In genomic region chr19:49126575-49126974, GRCh38 we compare ENCODE assay signal across 20 cellular contexts. TPM values are rescaled to one million over a fixed set of nuclear protein-coding genes. Genes with fewer than 3 reads are reported as not detected.
DNase-seq lines count a peak whose midpoint lies in the region; ATAC-seq, FAIRE-seq and TF ChIP-seq lines count a peak whose summit lies in the region.
"Had no signal": no experiment of that assay in that cellular context is flagged by ENCODE, and none has a peak within 500 bp of the region (broad histone marks: within the 10 kb centered on the region; RNA-seq: fewer than 3 reads in every experiment).

No MANE protein-coding gene starts in this region.

- H3K23ac ChIP-seq in neuronal stem cell (ENCODE audit: low read depth, low read length, poor library complexity): no peak overlapping the region

- ATAC-seq in HepG2: no peak
- ATAC-seq in right lobe of liver: no peak
- ATAC-seq in central memory CD8-positive, alpha-beta T cell (replicated peaks; ENCODE audit: extremely low read depth, poor library complexity, severe bottlenecking): no peak
- no peak for ATAC-seq in lower lobe of right lung
- ATAC-seq: CD8-positive, alpha-beta T cell; GM23338 had no signal

- no peak for FAIRE-seq in HepG2 (lab: Jason Lieb, UNC)
- FAIRE-seq: G401.6, GM12891, GM19239, H54 had no signal

- no peaks in the 10 kb centered on the region for H3K27me3 Mint-ChIP-seq in central memory CD8-positive, alpha-beta T cell

- no peaks in the 10 kb centered on the region for H4K20me1 ChIP-seq in HepG2 (ENCODE audit: insufficient read depth, low read length)
- H4K20me1 ChIP-seq: BLaER1 treated with 17β-estradiol and CSF1 and Interleukin-3, amounts not matched to agents 10 nM and 100 nM had no signal

- intact Hi-C loops in HepG2 (cut with micrococcal nuclease; ENCODE audit: unreplicated experiment): loop anchor here (5.0 kb wide), 1 partner anchor 71 kb away; no protein-coding TSS in a partner anchor
- intact Hi-C loops in right lobe of liver (cut with DNase I): no loop called here
- intact Hi-C loops in lower lobe of right lung (cut with DNase I): no loop called here

- no peak overlapping the region for H2BK5ac ChIP-seq in neuronal stem cell (ENCODE audit: low read length)

- H3K14ac ChIP-seq in neuronal stem cell (ENCODE audit: low read length): no peak overlapping the region

- H3K36me3 ChIP-seq in HepG2 (replicated peaks in 1 of 2; ENCODE audit: control insufficient read depth in 1 of 2, insufficient read depth in 2 of 2, low read length in 2 of 2) (no peaks in the 10 kb centered on the region; a peak in 1 of 5 replicates), right lobe of liver (no peaks in the 10 kb centered on the region), neuronal stem cell (replicated peaks in 1 of 2; ENCODE audit: control insufficient read depth in 2 of 2, insufficient read depth in 2 of 2, low read length in 2 of 2) (peaks cover 0 to 3% of the 10 kb centered on the region in 2 donors), lower lobe of right lung (no peaks in the 10 kb centered on the region)

- H3K79me1 ChIP-seq in neuronal stem cell (ENCODE audit: low read depth, low read length): no peaks in the 10 kb centered on the region

- peak overlapping the region; percentile 6 for H3K4me3 Mint-ChIP-seq in central memory CD8-positive, alpha-beta T cell
- H3K4me3 Mint-ChIP-seq: GM23338, HFFc6 had no signal

- no peak for TF ChIP-seq CTCF in HepG2 (CRISPR knock-in tag; IDR thresholded peaks at IDR 0.05)
- TF ChIP-seq CTCF in right lobe of liver (IDR thresholded peaks at IDR 0.05): no peak
- no peak for TF ChIP-seq CTCF in lower lobe of right lung (IDR thresholded peaks at IDR 0.05)

- in situ Hi-C loops in HepG2 (cut with HindIII; ENCODE audit: extremely low pct_ligation_motif_present, low pct_unique_long_range_greater_than_20kb): no loop called here

- CTCF ChIA-PET in HepG2 (lab: Yijun Ruan, JAX; ENCODE audit: low intra/inter-chr PET ratio, low total read pairs): no interaction called here

- H4K91ac ChIP-seq in neuronal stem cell (ENCODE audit: low read depth, low read length, poor library complexity): peak overlapping the region; percentile 38

- no peak overlapping the region for H2BK120ac ChIP-seq in neuronal stem cell (ENCODE audit: low read depth, low read length)

- H3K4ac ChIP-seq in neuronal stem cell (ENCODE audit: low read length): no peak overlapping the region

- no peaks in the 10 kb centered on the region for H3K79me2 ChIP-seq in HepG2 (ENCODE audit: insufficient read depth, low read length)

- H2AFZ ChIP-seq in HepG2 (ENCODE audit: low read length) (no peak overlapping the region), neuronal stem cell (ENCODE audit: low read length) (no peak overlapping the region)
- H2AFZ ChIP-seq: GM23338 had no signal

- TF ChIP-seq EP300 in HepG2 (IDR thresholded peaks at IDR 0.05; ENCODE audit: low read depth in 2 of 2, low read length in 2 of 2): no peak
- no peak for TF ChIP-seq EP300 in HepG2 (CRISPR knock-in tag; IDR thresholded peaks at IDR 0.05; ENCODE audit: borderline replicate concordance)

- H3K4me3 ChIP-seq in HepG2 (replicated peaks in 1 of 3; ENCODE audit: insufficient read depth in 1 of 3, low read depth in 2 of 3, low read length in 3 of 3): no peak overlapping the region
- H3K4me3 ChIP-seq in right lobe of liver: no peak overlapping the region
- H3K4me3 ChIP-seq in neuronal stem cell (ENCODE audit: low read length in 2 of 2): no peak overlapping the region
- no peak overlapping the region for H3K4me3 ChIP-seq in lower lobe of right lung
- H3K4me3 ChIP-seq: BLaER1 treated with 17β-estradiol and CSF1 and Interleukin-3, amounts not matched to agents 10 nM and 100 nM; GM23338 had no signal

- H3K36me3 Mint-ChIP-seq in central memory CD8-positive, alpha-beta T cell (ENCODE audit: insufficient read depth): no peaks in the 10 kb centered on the region
- H3K36me3 Mint-ChIP-seq: CD8-positive, alpha-beta T cell had no signal

- no peak overlapping the region for H3K9ac ChIP-seq in HepG2 (ENCODE audit: insufficient read depth, low read depth, low read length)
- H3K9ac ChIP-seq in neuronal stem cell (ENCODE audit: low read depth, low read length, poor library complexity): no peak overlapping the region
- H3K9ac ChIP-seq: BLaER1 treated with 17β-estradiol and CSF1 and Interleukin-3, amounts not matched to agents 10 nM and 100 nM had no signal

- H3K27ac ChIP-seq in HepG2 (ENCODE audit: extremely low read length, insufficient read depth, low read length) (no peak overlapping the region), right lobe of liver (no peak overlapping the region), neuronal stem cell (replicated peaks; ENCODE audit: low read length) (no peak overlapping the region), substantia nigra (ENCODE audit: low read depth, low read length, poor library complexity, severe bottlenecking) (no peak overlapping the region), lower lobe of right lung (no peak overlapping the region)
- H3K27ac ChIP-seq: BLaER1 treated with 17β-estradiol and CSF1 and Interleukin-3, amounts not matched to agents 10 nM and 100 nM had no signal

- H3K4me2 ChIP-seq in HepG2 (ENCODE audit: low read depth, low read length) (no peak overlapping the region), neuronal stem cell (ENCODE audit: insufficient read depth, low read length, poor library complexity, severe bottlenecking) (no peak overlapping the region)
- H3K4me2 ChIP-seq: GM23338 had no signal

- no peak overlapping the region for H3K27ac Mint-ChIP-seq in central memory CD8-positive, alpha-beta T cell (ENCODE audit: low read depth)
- H3K27ac Mint-ChIP-seq: CD8-positive, alpha-beta T cell; GM23338; HFFc6 had no signal

- H3K9me3 ChIP-seq in HepG2 (ENCODE audit: low read length): no peaks in the 10 kb centered on the region
- no peaks in the 10 kb centered on the region for H3K9me3 ChIP-seq in right lobe of liver
- no peaks in the 10 kb centered on the region for H3K9me3 ChIP-seq in neuronal stem cell (replicated peaks in 1 of 2; ENCODE audit: control insufficient read depth in 2 of 2, insufficient read depth in 1 of 2, low read depth in 1 of 2, low read length in 2 of 2)
- no peaks in the 10 kb centered on the region for H3K9me3 ChIP-seq in lower lobe of right lung

- BruUV-seq in HepG2 (replicated peaks; lab: Mats Ljungman, UMichigan): no TSS peak

- H3K9me3 Mint-ChIP-seq in central memory CD8-positive, alpha-beta T cell: no peaks in the 10 kb centered on the region
- H3K9me3 Mint-ChIP-seq: CD8-positive, alpha-beta T cell; GM23338; HFFc6 had no signal

- H2AK5ac ChIP-seq in neuronal stem cell (ENCODE audit: low read depth, low read length): no peak overlapping the region

- no peak overlapping the region for H4K8ac ChIP-seq in neuronal stem cell (ENCODE audit: low read depth, low read length)

- no peak overlapping the region for H2BK12ac ChIP-seq in neuronal stem cell (ENCODE audit: low read length)

- H2BK15ac ChIP-seq in neuronal stem cell (ENCODE audit: low read length): no peak overlapping the region

- H3K4me1 ChIP-seq in HepG2 (ENCODE audit: insufficient read depth, low read length) (peaks cover 49% of the 10 kb centered on the region), right lobe of liver (peaks cover 0 to 4% (median 0%) of the 10 kb centered on the region in 4 donors), neuronal stem cell (ENCODE audit: control insufficient read depth in 2 of 2, insufficient read depth in 1 of 2, low read depth in 1 of 2, low read length in 2 of 2) (peaks cover 7 to 11% of the 10 kb centered on the region in 2 donors), lower lobe of right lung (peaks cover 14% of the 10 kb centered on the region)

- no peak overlapping the region for H3K18ac ChIP-seq in neuronal stem cell (ENCODE audit: low read length)

- DNase-seq in HepG2 (ENCODE audit: low spot score) (no peak), right lobe of liver (no peak), neuronal stem cell (ENCODE audit: low spot score) (no peak), substantia nigra (lab: John Stamatoyannopoulos, UW) (no peak), lower lobe of right lung (no peak), COLO668 (lab: John Stamatoyannopoulos, UW; ENCODE audit: unreplicated experiment) (no peak)
- no peak for DNase-seq in central memory CD8-positive, alpha-beta T cell (ENCODE audit: low spot score in 2 of 2)
- DNase-seq: 8988T; CD8-positive, alpha-beta T cell; COR-L47; HCEC 1CT; HFFc6 had no signal

- TF ChIP-seq POLR2A in HepG2 (IDR thresholded peaks at IDR 0.05; ENCODE audit: insufficient read depth in 1 of 2, low read depth in 2 of 2, low read length in 2 of 2) (no peak), right lobe of liver (IDR thresholded peaks at IDR 0.05) (no peak)

- no peak for TF ChIP-seq RAD21 in HepG2 (CRISPR knock-in tag; IDR thresholded peaks at IDR 0.05)

- 65% methylated on average over 4 of the region's 4 CpGs for WGBS in HepG2 (ENCODE audit: low lambda C conversion rate)
- WGBS in right lobe of liver (ENCODE audit: insufficient coverage, low coverage, low lambda C conversion rate, missing lambda C conversion rate): 72% methylated on average over 2 of the region's 4 CpGs
- WGBS in neuronal stem cell (ENCODE audit: extremely low coverage in 2 of 2, insufficient read length in 2 of 2, insufficient replicate concordance in 1 of 2), 2 donors: no CpG with 5 or more reads among the region's 4 CpGs

- no peaks in the 10 kb centered on the region for H3K27me3 ChIP-seq in HepG2 (ENCODE audit: control insufficient read depth in 1 of 2, insufficient read depth in 2 of 2, low read length in 2 of 2)
- no peaks in the 10 kb centered on the region for H3K27me3 ChIP-seq in right lobe of liver
- H3K27me3 ChIP-seq in neuronal stem cell (ENCODE audit: control insufficient read depth in 3 of 3, insufficient read depth in 3 of 3, low read depth in 1 of 3, low read length in 3 of 3): peaks cover 0 to 16% (median 11%) of the 10 kb centered on the region in 3 experiments
- H3K27me3 ChIP-seq in lower lobe of right lung (ENCODE audit: low read depth): no peaks in the 10 kb centered on the region

- peaks cover 12% of the 10 kb centered on the region for H3K4me1 Mint-ChIP-seq in central memory CD8-positive, alpha-beta T cell

- POLR2A ChIA-PET in HepG2 (lab: Yijun Ruan, JAX): interaction anchor here (3.2 kb wide), 1 partner anchor 12 kb away, joined by 12 read pairs; the partner anchor contains the start of gene LIN7B

RNA-seq across cellular contexts. Expression of gene PPFIA3, which starts 7.2 kb away (rescaled TPM):
- 6.3 and 8.6 TPM in 2 replicates for total RNA-seq in HepG2 (2016; rRNA removed; fragmentation: Illumina TruSeq; extraction: Trizol)
- 1.9 and 2.7 TPM in 2 replicates for total RNA-seq in HepG2 (2016; cell fraction: cytosol; rRNA removed; fragmentation: Illumina TruSeq; extraction: Trizol; ENCODE audit: low read depth)
- 6.5 and 8.9 TPM in 2 replicates for total RNA-seq in HepG2 (2016; cell fraction: insoluble cytoplasmic fraction; rRNA removed; fragmentation: Illumina TruSeq; extraction: Trizol)
- 4.5 and 5.6 TPM in 2 replicates for total RNA-seq in HepG2 (2016; cell fraction: membrane; rRNA removed; fragmentation: Illumina TruSeq; extraction: Trizol)
- total RNA-seq in HepG2 (2016; cell fraction: nucleus; rRNA removed; fragmentation: Illumina TruSeq; extraction: Trizol): 8.1 and 9.0 TPM in 2 replicates
- 6.7 and 8.9 TPM in 2 replicates for polyA plus RNA-seq in HepG2 (2011; rRNA removed)
- polyA plus RNA-seq in HepG2 (2011; cell fraction: cytosol; rRNA removed): 6.0 and 7.5 TPM in 2 replicates
- 37.0 and 50.3 TPM in 2 replicates for polyA plus RNA-seq in HepG2 (2011; cell fraction: nucleus; rRNA removed)
- polyA plus RNA-seq in HepG2 (2012): 9.4 and 9.5 TPM in 2 replicates
- 1.9 and 2.8 TPM in 2 replicates for polyA plus RNA-seq in HepG2 (2016; cell fraction: cytosol; fragmentation: Illumina TruSeq; extraction: Trizol; ENCODE audit: low read depth)
- polyA plus RNA-seq in HepG2 (2016; cell fraction: insoluble cytoplasmic fraction; fragmentation: Illumina TruSeq; extraction: Trizol; ENCODE audit: low read depth): 6.2 and 6.5 TPM in 2 replicates
- polyA plus RNA-seq in HepG2 (2016; cell fraction: membrane; fragmentation: Illumina TruSeq; extraction: Trizol; ENCODE audit: low read depth): 3.3 and 4.2 TPM in 2 replicates
- 21.5 and 24.1 TPM in 2 replicates for polyA plus RNA-seq in HepG2 (2016; cell fraction: nucleus; fragmentation: Illumina TruSeq; extraction: Trizol; ENCODE audit: insufficient read depth, low read depth)
- polyA minus RNA-seq in HepG2 (2011; rRNA and poly(A)+ RNA removed; ENCODE audit: low replicate concordance): 8.5 and 15.8 TPM in 2 replicates
- polyA minus RNA-seq in HepG2 (2011; cell fraction: cytosol; rRNA and poly(A)+ RNA removed): 4.9 and 5.9 TPM in 2 replicates
- polyA minus RNA-seq in HepG2 (2011; cell fraction: nucleus; rRNA and poly(A)+ RNA removed): 13.8 and 16.6 TPM in 2 replicates
- 1 to 10 TPM; 1.8 to 6.6 (median 3.1) TPM for total RNA-seq in right lobe of liver
- polyA plus RNA-seq in neuronal stem cell (2013, experiment 1 of 2): 10.5 TPM
- polyA plus RNA-seq in neuronal stem cell (2013, experiment 2 of 2): 10.8 TPM
- 4.3 TPM for total RNA-seq in lower lobe of right lung

RNA-seq across cellular contexts. Expression of gene C19orf73, which starts 7.6 kb away (rescaled TPM):
- 0.80 and 1.4 TPM in 2 replicates for total RNA-seq in HepG2 (2016; rRNA removed; fragmentation: Illumina TruSeq; extraction: Trizol)
- total RNA-seq in HepG2 (2016; cell fraction: cytosol; rRNA removed; fragmentation: Illumina TruSeq; extraction: Trizol; ENCODE audit: low read depth): 1.6 and 3.1 TPM in 2 replicates
- total RNA-seq in HepG2 (2016; cell fraction: insoluble cytoplasmic fraction; rRNA removed; fragmentation: Illumina TruSeq; extraction: Trizol): 1.6 and 1.9 TPM in 2 replicates
- 2.1 and 2.4 TPM in 2 replicates for total RNA-seq in HepG2 (2016; cell fraction: membrane; rRNA removed; fragmentation: Illumina TruSeq; extraction: Trizol)
- total RNA-seq in HepG2 (2016; cell fraction: nucleus; rRNA removed; fragmentation: Illumina TruSeq; extraction: Trizol): 0.59 and 0.94 TPM in 2 replicates
- polyA plus RNA-seq in HepG2 (2011; rRNA removed): 1.5 and 3.0 TPM in 2 replicates
- 2.6 TPM in 2 replicates for polyA plus RNA-seq in HepG2 (2011; cell fraction: cytosol; rRNA removed)
- polyA plus RNA-seq in HepG2 (2011; cell fraction: nucleus; rRNA removed): 3.8 and 4.8 TPM in 2 replicates
- 1.1 and 1.9 TPM in 2 replicates for polyA plus RNA-seq in HepG2 (2012)
- polyA plus RNA-seq in HepG2 (2016; cell fraction: cytosol; fragmentation: Illumina TruSeq; extraction: Trizol; ENCODE audit: low read depth): 2.0 and 2.7 TPM in 2 replicates
- polyA plus RNA-seq in HepG2 (2016; cell fraction: insoluble cytoplasmic fraction; fragmentation: Illumina TruSeq; extraction: Trizol; ENCODE audit: low read depth): 1.6 and 2.2 TPM in 2 replicates
- 1.5 and 1.6 TPM in 2 replicates for polyA plus RNA-seq in HepG2 (2016; cell fraction: membrane; fragmentation: Illumina TruSeq; extraction: Trizol; ENCODE audit: low read depth)
- 0.74 TPM in 1 of 2 replicates, not detected in the other for polyA plus RNA-seq in HepG2 (2016; cell fraction: nucleus; fragmentation: Illumina TruSeq; extraction: Trizol; ENCODE audit: insufficient read depth, low read depth)
- 1.3 TPM in 2 replicates for polyA minus RNA-seq in HepG2 (2011; rRNA and poly(A)+ RNA removed; ENCODE audit: low replicate concordance)
- polyA minus RNA-seq in HepG2 (2011; cell fraction: cytosol; rRNA and poly(A)+ RNA removed): 0.89 and 1.2 TPM in 2 replicates
- 1.8 and 3.0 TPM in 2 replicates for polyA minus RNA-seq in HepG2 (2011; cell fraction: nucleus; rRNA and poly(A)+ RNA removed)
- total RNA-seq in right lobe of liver: 1 to 10 TPM in 5 of 6 experiments, under 1 TPM in 1; 0.73 to 8.1 (median 1.5) TPM
- 1.1 TPM for polyA plus RNA-seq in neuronal stem cell (2013, experiment 1 of 2)
- polyA plus RNA-seq in neuronal stem cell (2013, experiment 2 of 2): 1.3 TPM
- 1.4 TPM for total RNA-seq in lower lobe of right lung

RNA-seq across cellular contexts. Expression of gene LIN7B, which starts 12.4 kb away (rescaled TPM):
- total RNA-seq in HepG2 (2016; rRNA removed; fragmentation: Illumina TruSeq; extraction: Trizol) (3.5 and 5.3 TPM in 2 replicates), right lobe of liver (1 to 10 TPM; 1.5 to 4.3 (median 2.4) TPM), lower lobe of right lung (10.6 TPM)
- 5.6 and 7.0 TPM in 2 replicates for total RNA-seq in HepG2 (2016; cell fraction: cytosol; rRNA removed; fragmentation: Illumina TruSeq; extraction: Trizol; ENCODE audit: low read depth)
- total RNA-seq in HepG2 (2016; cell fraction: insoluble cytoplasmic fraction; rRNA removed; fragmentation: Illumina TruSeq; extraction: Trizol): 2.9 and 5.2 TPM in 2 replicates
- total RNA-seq in HepG2 (2016; cell fraction: membrane; rRNA removed; fragmentation: Illumina TruSeq; extraction: Trizol): 6.4 and 6.9 TPM in 2 replicates
- 3.4 and 4.1 TPM in 2 replicates for total RNA-seq in HepG2 (2016; cell fraction: nucleus; rRNA removed; fragmentation: Illumina TruSeq; extraction: Trizol)
- 7.6 and 8.6 TPM in 2 replicates for polyA plus RNA-seq in HepG2 (2011; rRNA removed)
- 5.0 and 9.3 TPM in 2 replicates for polyA plus RNA-seq in HepG2 (2011; cell fraction: cytosol; rRNA removed)
- 15.9 and 17.9 TPM in 2 replicates for polyA plus RNA-seq in HepG2 (2011; cell fraction: nucleus; rRNA removed)
- polyA plus RNA-seq in HepG2 (2012): 3.9 and 4.2 TPM in 2 replicates
- 4.7 and 5.8 TPM in 2 replicates for polyA plus RNA-seq in HepG2 (2016; cell fraction: cytosol; fragmentation: Illumina TruSeq; extraction: Trizol; ENCODE audit: low read depth)
- 3.3 and 3.7 TPM in 2 replicates for polyA plus RNA-seq in HepG2 (2016; cell fraction: insoluble cytoplasmic fraction; fragmentation: Illumina TruSeq; extraction: Trizol; ENCODE audit: low read depth)
- polyA plus RNA-seq in HepG2 (2016; cell fraction: membrane; fragmentation: Illumina TruSeq; extraction: Trizol; ENCODE audit: low read depth): 2.7 and 6.8 TPM in 2 replicates
- 8.3 and 9.6 TPM in 2 replicates for polyA plus RNA-seq in HepG2 (2016; cell fraction: nucleus; fragmentation: Illumina TruSeq; extraction: Trizol; ENCODE audit: insufficient read depth, low read depth)
- 3.8 and 4.0 TPM in 2 replicates for polyA minus RNA-seq in HepG2 (2011; rRNA and poly(A)+ RNA removed; ENCODE audit: low replicate concordance)
- 0.88 and 1.7 TPM in 2 replicates for polyA minus RNA-seq in HepG2 (2011; cell fraction: cytosol; rRNA and poly(A)+ RNA removed)
- 4.9 and 8.3 TPM in 2 replicates for polyA minus RNA-seq in HepG2 (2011; cell fraction: nucleus; rRNA and poly(A)+ RNA removed)
- 3.6 TPM for polyA plus RNA-seq in neuronal stem cell (2013, experiment 1 of 2)
- polyA plus RNA-seq in neuronal stem cell (2013, experiment 2 of 2): 3.0 TPM

RNA-seq across cellular contexts. Expression of gene HRC, which starts 28.6 kb away (rescaled TPM):
- total RNA-seq in HepG2 (2016; rRNA removed; fragmentation: Illumina TruSeq; extraction: Trizol): 1.5 and 3.6 TPM in 2 replicates
- total RNA-seq in HepG2 (2016; cell fraction: cytosol; rRNA removed; fragmentation: Illumina TruSeq; extraction: Trizol; ENCODE audit: low read depth): 0.18 and 0.20 TPM in 2 replicates
- total RNA-seq in HepG2 (2016; cell fraction: insoluble cytoplasmic fraction; rRNA removed; fragmentation: Illumina TruSeq; extraction: Trizol): 1.0 and 4.4 TPM in 2 replicates
- total RNA-seq in HepG2 (2016; cell fraction: membrane; rRNA removed; fragmentation: Illumina TruSeq; extraction: Trizol): 0.24 and 0.46 TPM in 2 replicates
- 2.5 and 3.4 TPM in 2 replicates for total RNA-seq in HepG2 (2016; cell fraction: nucleus; rRNA removed; fragmentation: Illumina TruSeq; extraction: Trizol)
- 15.4 and 26.4 TPM in 2 replicates for polyA plus RNA-seq in HepG2 (2011; rRNA removed)
- polyA plus RNA-seq in HepG2 (2011; cell fraction: cytosol; rRNA removed): 13.5 and 21.9 TPM in 2 replicates
- 13.0 and 19.9 TPM in 2 replicates for polyA plus RNA-seq in HepG2 (2011; cell fraction: nucleus; rRNA removed)
- polyA plus RNA-seq in HepG2 (2012): 17.7 and 25.6 TPM in 2 replicates
- 0.20 and 0.45 TPM in 2 replicates for polyA plus RNA-seq in HepG2 (2016; cell fraction: cytosol; fragmentation: Illumina TruSeq; extraction: Trizol; ENCODE audit: low read depth)
- polyA plus RNA-seq in HepG2 (2016; cell fraction: insoluble cytoplasmic fraction; fragmentation: Illumina TruSeq; extraction: Trizol; ENCODE audit: low read depth): 1.3 and 2.6 TPM in 2 replicates
- polyA plus RNA-seq in HepG2 (2016; cell fraction: membrane; fragmentation: Illumina TruSeq; extraction: Trizol; ENCODE audit: low read depth): 0.15 and 0.74 TPM in 2 replicates
- polyA plus RNA-seq in HepG2 (2016; cell fraction: nucleus; fragmentation: Illumina TruSeq; extraction: Trizol; ENCODE audit: insufficient read depth, low read depth): 7.3 and 9.2 TPM in 2 replicates
- 0.28 and 5.1 TPM in 2 replicates for polyA minus RNA-seq in HepG2 (2011; rRNA and poly(A)+ RNA removed; ENCODE audit: low replicate concordance)
- 3.9 and 8.6 TPM in 2 replicates for polyA minus RNA-seq in HepG2 (2011; cell fraction: cytosol; rRNA and poly(A)+ RNA removed)
- polyA minus RNA-seq in HepG2 (2011; cell fraction: nucleus; rRNA and poly(A)+ RNA removed): 2.2 and 4.6 TPM in 2 replicates
- total RNA-seq in right lobe of liver: under 1 TPM in 4 of 6 experiments, not detected in 2; 0.18 to 0.68 (median 0.19) TPM
- polyA plus RNA-seq in neuronal stem cell (2013, experiment 1 of 2): 0.66 TPM
- polyA plus RNA-seq in neuronal stem cell (2013, experiment 2 of 2): 0.76 TPM
- total RNA-seq in lower lobe of right lung: 1.8 TPM
- total RNA-seq: A673; CD8-positive, alpha-beta T cell; HFFc6 had no signal
- polyA plus RNA-seq: AG04450 had no signal

RNA-seq across cellular contexts. Expression of gene TRPM4, which starts 31.0 kb away (rescaled TPM):
- 1.7 and 1.9 TPM in 2 replicates for total RNA-seq in HepG2 (2016; rRNA removed; fragmentation: Illumina TruSeq; extraction: Trizol)
- 0.91 and 1.1 TPM in 2 replicates for total RNA-seq in HepG2 (2016; cell fraction: cytosol; rRNA removed; fragmentation: Illumina TruSeq; extraction: Trizol; ENCODE audit: low read depth)
- 1.2 and 1.5 TPM in 2 replicates for total RNA-seq in HepG2 (2016; cell fraction: insoluble cytoplasmic fraction; rRNA removed; fragmentation: Illumina TruSeq; extraction: Trizol)
- total RNA-seq in HepG2 (2016; cell fraction: membrane; rRNA removed; fragmentation: Illumina TruSeq; extraction: Trizol): 1.2 and 1.6 TPM in 2 replicates
- total RNA-seq in HepG2 (2016; cell fraction: nucleus; rRNA removed; fragmentation: Illumina TruSeq; extraction: Trizol): 3.3 and 3.9 TPM in 2 replicates
- 4.3 and 6.3 TPM in 2 replicates for polyA plus RNA-seq in HepG2 (2011; rRNA removed)
- 3.2 and 3.5 TPM in 2 replicates for polyA plus RNA-seq in HepG2 (2011; cell fraction: cytosol; rRNA removed)
- 27.5 and 33.2 TPM in 2 replicates for polyA plus RNA-seq in HepG2 (2011; cell fraction: nucleus; rRNA removed)
- 6.3 and 7.5 TPM in 2 replicates for polyA plus RNA-seq in HepG2 (2012)
- 0.50 and 0.69 TPM in 2 replicates for polyA plus RNA-seq in HepG2 (2016; cell fraction: cytosol; fragmentation: Illumina TruSeq; extraction: Trizol; ENCODE audit: low read depth)
- 0.73 and 1.3 TPM in 2 replicates for polyA plus RNA-seq in HepG2 (2016; cell fraction: insoluble cytoplasmic fraction; fragmentation: Illumina TruSeq; extraction: Trizol; ENCODE audit: low read depth)
- polyA plus RNA-seq in HepG2 (2016; cell fraction: membrane; fragmentation: Illumina TruSeq; extraction: Trizol; ENCODE audit: low read depth): 1.1 TPM in 2 replicates
- 6.3 and 6.9 TPM in 2 replicates for polyA plus RNA-seq in HepG2 (2016; cell fraction: nucleus; fragmentation: Illumina TruSeq; extraction: Trizol; ENCODE audit: insufficient read depth, low read depth)
- polyA minus RNA-seq in HepG2 (2011; rRNA and poly(A)+ RNA removed; ENCODE audit: low replicate concordance): 4.8 and 7.6 TPM in 2 replicates
- 1.8 and 3.2 TPM in 2 replicates for polyA minus RNA-seq in HepG2 (2011; cell fraction: cytosol; rRNA and poly(A)+ RNA removed)
- polyA minus RNA-seq in HepG2 (2011; cell fraction: nucleus; rRNA and poly(A)+ RNA removed): 5.5 and 6.3 TPM in 2 replicates
- 10 to 100 TPM in 5 of 6 experiments, 1 to 10 TPM in 1; 9.2 to 31.1 (median 14.3) TPM for total RNA-seq in right lobe of liver
- polyA plus RNA-seq in neuronal stem cell (2013, experiment 1 of 2): 4.2 TPM
- polyA plus RNA-seq in neuronal stem cell (2013, experiment 2 of 2): 4.4 TPM
- 51.6 TPM for total RNA-seq in lower lobe of right lung
- total RNA-seq: CD8-positive, alpha-beta T cell had no signal
